In the genomic region with DNA sequence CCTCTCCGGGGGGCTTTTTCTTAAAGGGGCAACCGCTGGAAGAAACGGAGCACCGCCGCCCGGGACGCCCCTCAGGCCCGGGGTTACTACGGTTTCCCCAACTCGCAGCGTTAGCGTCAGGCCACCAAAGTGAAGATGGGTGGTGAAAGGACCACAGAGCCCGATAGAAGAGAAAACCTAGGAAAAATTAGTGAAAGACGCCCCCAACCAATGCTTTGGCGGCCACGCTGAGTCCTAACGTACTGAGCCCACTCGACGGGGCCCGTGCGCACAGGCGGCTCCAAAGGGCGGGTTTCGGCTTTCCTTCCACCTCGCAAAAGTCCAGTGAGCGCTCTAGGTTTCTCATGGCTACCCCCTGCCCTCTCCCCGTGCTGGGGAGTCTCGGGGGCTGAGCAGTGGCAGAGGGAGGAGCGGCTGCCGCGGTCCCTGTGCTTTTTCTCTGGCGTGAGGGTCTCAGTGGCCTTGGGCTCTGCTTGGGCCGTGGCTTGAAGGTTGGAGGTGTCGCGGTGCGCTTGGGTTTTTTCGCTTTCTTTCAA, we compare ENCODE assay signal across 8 cellular contexts. TPM values are rescaled to one million over a fixed set of nuclear protein-coding genes. Genes with fewer than 3 reads are reported as not detected.
DNase-seq lines count a peak whose midpoint lies in the region; ATAC-seq and TF ChIP-seq lines count a peak whose summit lies in the region.

No MANE protein-coding gene starts in this region.

- no peaks in the 10 kb centered on the region for H3K9me3 ChIP-seq in DOHH2 (ENCODE audit: control insufficient read depth, insufficient read depth, low read length)
- no peaks in the 10 kb centered on the region for H3K9me3 ChIP-seq in Karpas-422 (ENCODE audit: low read length)
- H3K9me3 ChIP-seq in stomach: no peaks in the 10 kb centered on the region

- H3K9ac ChIP-seq in Karpas-422 (ENCODE audit: low read length): peak overlapping the region; percentile 76

- TF ChIP-seq CTCF in DOHH2 (IDR thresholded peaks at IDR 0.05; ENCODE audit: low read depth, low read length, poor library complexity, severe bottlenecking) (no peak), astrocyte of the cerebellum (IDR thresholded peaks at IDR 0.05; ENCODE audit: low read depth, low read length, missing control alignments) (no peak), kidney epithelial cell (IDR thresholded peaks at IDR 0.05; ENCODE audit: insufficient read depth, low read length, poor library complexity, severe bottlenecking) (no peak), stomach (IDR thresholded peaks at IDR 0.05) (no peak)

- H3K4me3 ChIP-seq in DOHH2 (ENCODE audit: low read length) (peak overlapping the region; percentile 75), Karpas-422 (ENCODE audit: low read length) (peak overlapping the region; percentile 74), astrocyte of the cerebellum (ENCODE audit: low read depth, low read length) (peak overlapping the region; percentile 77), kidney epithelial cell (ENCODE audit: low read depth, low read length) (peak overlapping the region; percentile 80), stomach (peak overlapping the region; percentile 58 to 70 (median 61))

- DNase-seq in Karpas-422 (no peak), astrocyte of the cerebellum (ENCODE audit: low read depth) (no peak), kidney epithelial cell (ENCODE audit: low read depth) (no peak), stomach (no peak)

- peak; percentile 8 for ATAC-seq in GM21529 (IDR thresholded peaks at IDR 0.05; ENCODE audit: unreplicated experiment)
- no peak for ATAC-seq in GM18858 (IDR thresholded peaks at IDR 0.05; ENCODE audit: unreplicated experiment)
- ATAC-seq in GM18520 (IDR thresholded peaks at IDR 0.05; ENCODE audit: unreplicated experiment): no peak

- H3F3A ChIP-seq in DOHH2 (ENCODE audit: control insufficient read depth, insufficient read depth): peaks cover 34% of the 10 kb centered on the region

- H3K79me2 ChIP-seq in DOHH2 (ENCODE audit: control insufficient read depth, low read length) (peaks cover 49% of the 10 kb centered on the region), Karpas-422 (ENCODE audit: low read length) (no peaks in the 10 kb centered on the region)

- H3K27ac ChIP-seq in DOHH2 (ENCODE audit: low read depth, low read length) (peak overlapping the region; percentile 89), Karpas-422 (ENCODE audit: low read length) (peak overlapping the region; percentile 92), stomach (peak overlapping the region; percentile 94 to 100 (median 100))

- H3K36me3 ChIP-seq in DOHH2 (ENCODE audit: control insufficient read depth, low read length) (peaks cover 7% of the 10 kb centered on the region), Karpas-422 (ENCODE audit: insufficient read depth, low read length) (no peaks in the 10 kb centered on the region), kidney epithelial cell (ENCODE audit: control insufficient read depth, insufficient read depth, low read length) (no peaks in the 10 kb centered on the region), stomach (no peaks in the 10 kb centered on the region)

- no peaks in the 10 kb centered on the region for H3K9me2 ChIP-seq in DOHH2 (replicated peaks; ENCODE audit: control insufficient read depth, low read length)
- H3K9me2 ChIP-seq in Karpas-422 (replicated peaks; ENCODE audit: insufficient read depth, low read length): no peaks in the 10 kb centered on the region

- H2AFZ ChIP-seq in Karpas-422 (ENCODE audit: low read length): peak overlapping the region; percentile 53

- WGBS in stomach, 5 donors: 0 to 1% (median 0%) methylated on average over 30 to 37 of the region's 37 CpGs

- TF ChIP-seq EP300 in stomach (IDR thresholded peaks at IDR 0.05): no peak

- in situ Hi-C loops in astrocyte of the cerebellum (cut with HindIII; ENCODE audit: low sequenced_read_pairs): no loop called here

- H4K20me1 ChIP-seq in DOHH2 (ENCODE audit: control insufficient read depth, insufficient read depth, low read depth, low read length) (no peaks in the 10 kb centered on the region), Karpas-422 (ENCODE audit: insufficient read depth, low read depth, low read length) (no peaks in the 10 kb centered on the region)

- H3K27me3 ChIP-seq in DOHH2 (ENCODE audit: control insufficient read depth, low read length) (no peaks in the 10 kb centered on the region), Karpas-422 (ENCODE audit: low read length) (no peaks in the 10 kb centered on the region), kidney epithelial cell (ENCODE audit: control insufficient read depth, insufficient read depth, low read length) (no peaks in the 10 kb centered on the region), stomach (no peaks in the 10 kb centered on the region)

- intact Hi-C loops in stomach (cut with DNase I; ENCODE audit: low total_unique reads): no loop called here

- TF ChIP-seq POLR2A in stomach (IDR thresholded peaks at IDR 0.05): no peak

- H3K4me2 ChIP-seq in DOHH2 (ENCODE audit: low read length): peak overlapping the region; percentile 72
- peak overlapping the region; percentile 99 for H3K4me2 ChIP-seq in Karpas-422 (ENCODE audit: low read depth, low read length, poor library complexity, severe bottlenecking)

- H3K4me1 ChIP-seq in DOHH2 (ENCODE audit: control insufficient read depth, low read length) (peaks cover 59% of the 10 kb centered on the region), Karpas-422 (ENCODE audit: low read length) (peaks cover 59% of the 10 kb centered on the region), stomach (peaks cover 10 to 41% (median 28%) of the 10 kb centered on the region in 4 donors)

RNA-seq across cellular contexts. Expression of a gene that starts 12.2 kb away (rescaled TPM):
- 17.9 and 26.8 TPM in 2 replicates for total RNA-seq in Karpas-422 (2014; rRNA removed; shearing (Covaris generic); ENCODE audit: low replicate concordance)
- total RNA-seq in kidney epithelial cell (24.0 and 29.1 TPM in 2 replicates), stomach (100 to 1,000 TPM in 1 of 5 donors, 10 to 100 TPM in 4; 16.8 to 114 (median 44.9) TPM)
- 10 to 100 TPM in 1 of 3 donors, 1 to 10 TPM in 2; 5.6 to 14.7 (median 8.7) TPM for polyA plus RNA-seq in stomach

RNA-seq across cellular contexts. Expression of a gene that starts 27.8 kb away (rescaled TPM):
- total RNA-seq in Karpas-422 (2014; rRNA removed; shearing (Covaris generic); ENCODE audit: low replicate concordance): 5.4 and 6.4 TPM in 2 replicates
- total RNA-seq in kidney epithelial cell (1.8 and 1.9 TPM in 2 replicates), stomach (10 to 100 TPM in 1 of 5 donors, 1 to 10 TPM in 2, under 1 TPM in 1, not detected in 1; 0.58 to 11.0 (median 2.0) TPM)
- polyA plus RNA-seq in stomach: 1 to 10 TPM; 2.4 to 3.4 (median 3.2) TPM
